Comparison of ENCODE assay signal across 11 cellular contexts in the genomic region with DNA sequence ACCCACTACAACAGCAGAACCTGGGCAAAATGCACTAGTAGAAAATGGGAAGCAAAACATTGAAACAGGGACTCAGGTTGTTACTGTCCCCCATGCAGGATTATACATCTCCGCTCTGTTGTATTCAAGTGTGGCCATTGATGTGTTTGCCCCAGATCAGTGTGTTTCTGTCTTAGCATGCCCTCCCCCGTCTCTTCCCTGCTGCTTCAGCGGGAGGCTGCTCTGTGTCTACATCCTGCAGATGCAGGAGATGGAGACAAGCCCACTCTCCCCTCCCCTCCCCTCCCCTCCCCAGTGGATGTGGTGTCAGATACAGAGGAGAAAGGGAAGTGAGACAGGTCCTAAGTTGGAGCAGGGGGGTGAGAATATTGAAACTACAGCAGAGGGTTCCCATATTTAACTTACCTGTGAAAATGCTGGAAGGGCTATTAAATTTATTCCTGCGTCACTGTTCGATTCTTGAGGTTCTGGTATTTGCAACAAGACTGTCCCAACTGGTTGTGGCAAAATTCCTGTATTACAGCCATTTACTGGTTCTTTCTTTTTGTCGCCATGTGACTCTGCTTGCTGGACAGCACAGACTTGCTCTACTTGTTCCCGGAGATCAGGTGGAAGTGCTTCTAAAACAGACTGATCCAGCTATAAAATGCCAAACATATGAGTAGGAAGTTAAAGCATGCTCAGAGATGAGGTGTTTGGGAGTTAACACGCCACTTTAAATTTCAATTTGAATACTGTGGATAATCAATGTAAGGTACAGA.
DNase-seq lines count a peak whose midpoint lies in the region; ATAC-seq and TF ChIP-seq lines count a peak whose summit lies in the region.
"Had no signal": no experiment of that assay in that cellular context is flagged by ENCODE, and none has a peak within 500 bp of the region (broad histone marks: within the 10 kb centered on the region; RNA-seq: fewer than 3 reads in every experiment).

No MANE protein-coding gene starts in this region.

- H3K9me3 ChIP-seq in smooth muscle cell (replicated peaks; ENCODE audit: low read depth) (no peaks in the 10 kb centered on the region), BE2C (no peaks in the 10 kb centered on the region)

- no peak for TF ChIP-seq CTCF in activated CD8-positive, alpha-beta T cell treated with anti-CD3 and anti-CD28 coated beads for 36 hours (IDR thresholded peaks at IDR 0.05)
- TF ChIP-seq CTCF in WTC11 (IDR thresholded peaks at IDR 0.05) (no peak), smooth muscle cell (IDR thresholded peaks at IDR 0.05; ENCODE audit: borderline replicate concordance, insufficient read depth, poor library complexity, severe bottlenecking) (no peak), BE2C (IDR thresholded peaks at IDR 0.05; ENCODE audit: low read depth, low read length) (no peak)

- no peaks in the 10 kb centered on the region for H4K20me1 ChIP-seq in smooth muscle cell (ENCODE audit: low read depth)

- WGBS in smooth muscle cell (ENCODE audit: low lambda C conversion rate), result 78% methylated on average over 8 of the region's 8 CpGs

- H3K4me1 ChIP-seq in smooth muscle cell (ENCODE audit: low read depth), result no peaks in the 10 kb centered on the region
- no peaks in the 10 kb centered on the region for H3K4me1 ChIP-seq in BE2C

- no peak overlapping the region for H2AFZ ChIP-seq in smooth muscle cell (ENCODE audit: low read depth)

- peaks cover 22% of the 10 kb centered on the region for H3K4me1 Mint-ChIP-seq in activated CD8-positive, alpha-beta T cell treated with anti-CD3 and anti-CD28 coated beads for 36 hours (ENCODE audit: low read depth)
- H3K4me1 Mint-ChIP-seq in activated CD8-positive, alpha-beta T cell treated with anti-CD3 and anti-CD28 coated beads, Interleukin-2, amount 10 ng/mL, durations not matched to agents 7 days and 5 days (ENCODE audit: low read depth), result peaks cover 12% of the 10 kb centered on the region
- peaks cover 25% of the 10 kb centered on the region for H3K4me1 Mint-ChIP-seq in WTC11

- no peak for ATAC-seq in activated CD8-positive, alpha-beta T cell treated with anti-CD3 and anti-CD28 coated beads for 36 hours
- ATAC-seq in activated CD8-positive, alpha-beta T cell treated with anti-CD3 and anti-CD28 coated beads, Interleukin-2, amount 10 ng/mL, durations not matched to agents 7 days and 5 days, result no peak
- peak; percentile 80 for ATAC-seq in WTC11
- ATAC-seq in left ventricle myocardium superior, result peak; percentile 39

- no peaks in the 10 kb centered on the region for H3K79me2 ChIP-seq in smooth muscle cell (ENCODE audit: low read depth)

- no peaks in the 10 kb centered on the region for H3K9me3 Mint-ChIP-seq in activated CD8-positive, alpha-beta T cell treated with anti-CD3 and anti-CD28 coated beads for 36 hours
- H3K9me3 Mint-ChIP-seq in activated CD8-positive, alpha-beta T cell treated with anti-CD3 and anti-CD28 coated beads, Interleukin-2, amount 10 ng/mL, durations not matched to agents 7 days and 5 days (ENCODE audit: insufficient read depth), result no peaks in the 10 kb centered on the region
- H3K9me3 Mint-ChIP-seq in WTC11, result no peaks in the 10 kb centered on the region

- peak overlapping the region; percentile 68 for H3K27ac Mint-ChIP-seq in activated CD8-positive, alpha-beta T cell treated with anti-CD3 and anti-CD28 coated beads for 36 hours
- H3K27ac Mint-ChIP-seq in activated CD8-positive, alpha-beta T cell treated with anti-CD3 and anti-CD28 coated beads, Interleukin-2, amount 10 ng/mL, durations not matched to agents 7 days and 5 days, result no peak overlapping the region
- H3K27ac Mint-ChIP-seq in WTC11, result peak overlapping the region; percentile 81

- no peaks in the 10 kb centered on the region for H3F3A ChIP-seq in smooth muscle cell (ENCODE audit: low read depth)

- peaks cover 48% of the 10 kb centered on the region for H3K36me3 Mint-ChIP-seq in activated CD8-positive, alpha-beta T cell treated with anti-CD3 and anti-CD28 coated beads for 36 hours (ENCODE audit: low read depth)
- H3K36me3 Mint-ChIP-seq in activated CD8-positive, alpha-beta T cell treated with anti-CD3 and anti-CD28 coated beads, Interleukin-2, amount 10 ng/mL, durations not matched to agents 7 days and 5 days (ENCODE audit: low read depth), result peaks cover 61% of the 10 kb centered on the region
- peaks cover 54% of the 10 kb centered on the region for H3K36me3 Mint-ChIP-seq in WTC11

- intact Hi-C loops in activated CD8-positive, alpha-beta T cell treated with anti-CD3 and anti-CD28 coated beads for 36 hours (cut with micrococcal nuclease), result no loop called here
- intact Hi-C loops in left ventricle myocardium superior (cut with micrococcal nuclease), result no loop called here

- POLR2A ChIA-PET in activated CD8-positive, alpha-beta T cell treated with anti-CD3 and anti-CD28 coated beads for 36 hours (lab: Charles Lee), result interaction anchor here (1.7 kb wide), 1 partner anchor 11 kb away, joined by 4 read pairs; no protein-coding TSS in a partner anchor
- POLR2A ChIA-PET in activated CD8-positive, alpha-beta T cell treated with anti-CD3 and anti-CD28 coated beads, Interleukin-2, amount 10 ng/mL, durations not matched to agents 7 days and 5 days (lab: Charles Lee), result no interaction called here
- POLR2A ChIA-PET in WTC11 (lab: Charles Lee), result no interaction called here

- H3K4me3 Mint-ChIP-seq in activated CD8-positive, alpha-beta T cell treated with anti-CD3 and anti-CD28 coated beads for 36 hours, result no peak overlapping the region
- no peak overlapping the region for H3K4me3 Mint-ChIP-seq in activated CD8-positive, alpha-beta T cell treated with anti-CD3 and anti-CD28 coated beads, Interleukin-2, amount 10 ng/mL, durations not matched to agents 7 days and 5 days
- no peak overlapping the region for H3K4me3 Mint-ChIP-seq in WTC11

- H3K4me2 ChIP-seq in smooth muscle cell, result no peak overlapping the region

- H3K27ac ChIP-seq in smooth muscle cell (ENCODE audit: low read depth), result peak overlapping the region; percentile 74

- no peak for DNase-seq in activated CD8-positive, alpha-beta T cell treated with anti-CD3 and anti-CD28 coated beads for 36 hours
- DNase-seq in activated CD8-positive, alpha-beta T cell treated with anti-CD3 and anti-CD28 coated beads, Interleukin-2, amount 10 ng/mL, durations not matched to agents 7 days and 5 days, result no peak
- DNase-seq in WTC11 (ENCODE audit: low spot score) (peak; percentile 18), left ventricle myocardium superior (no peak), smooth muscle cell (lab: John Stamatoyannopoulos, UW; ENCODE audit: unreplicated experiment) (no peak), BE2C (no peak), pons (ENCODE audit: low spot score) (no peak), DMS53 treated with DMSO at 0.1 percent for 48 hours (lab: John Stamatoyannopoulos, UW; ENCODE audit: unreplicated experiment) (no peak)
- DNase-seq: activated CD4-positive, alpha-beta T cell treated with anti-CD3 and anti-CD28 coated beads, Interleukin-2, amount 50 U/mL, for 4 hours; NCI-H510A; SHP77 treated with DMSO at 0.1 percent for 48 hours had no signal

- H3K27me3 ChIP-seq in smooth muscle cell (ENCODE audit: low read depth), result no peaks in the 10 kb centered on the region
- no peaks in the 10 kb centered on the region for H3K27me3 ChIP-seq in BE2C

- no peaks in the 10 kb centered on the region for H3K27me3 Mint-ChIP-seq in activated CD8-positive, alpha-beta T cell treated with anti-CD3 and anti-CD28 coated beads for 36 hours
- H3K27me3 Mint-ChIP-seq in activated CD8-positive, alpha-beta T cell treated with anti-CD3 and anti-CD28 coated beads, Interleukin-2, amount 10 ng/mL, durations not matched to agents 7 days and 5 days (ENCODE audit: low read depth), result no peaks in the 10 kb centered on the region
- H3K27me3 Mint-ChIP-seq in WTC11 (ENCODE audit: low read depth), result no peaks in the 10 kb centered on the region

- CTCF ChIA-PET in activated CD8-positive, alpha-beta T cell treated with anti-CD3 and anti-CD28 coated beads for 36 hours (lab: Charles Lee), result interaction anchor here (0.7 kb wide), 1 partner anchor 66 kb away, joined by 5 read pairs; no protein-coding TSS in a partner anchor
- CTCF ChIA-PET in activated CD8-positive, alpha-beta T cell treated with anti-CD3 and anti-CD28 coated beads, Interleukin-2, amount 10 ng/mL, durations not matched to agents 7 days and 5 days (lab: Charles Lee), result interaction anchor here (0.7 to 2.0 kb wide), 3 partner anchors 10 to 86 kb away, joined by 3 to 6 read pairs (median 3); a partner anchor contains a TSS
- CTCF ChIA-PET in WTC11 (lab: Charles Lee), result interaction anchor here (0.5 to 1.6 kb wide), 15 partner anchors 17 to 859 kb away, joined by 3 to 9 read pairs (median 3); a partner anchor contains a TSS

- H3K4me3 ChIP-seq in smooth muscle cell (no peak overlapping the region), BE2C (ENCODE audit: low read depth, low read length) (no peak overlapping the region)

- H3K36me3 ChIP-seq in smooth muscle cell (ENCODE audit: low read depth), result peaks cover 20% of the 10 kb centered on the region
- H3K36me3 ChIP-seq in BE2C, result peaks cover 27% of the 10 kb centered on the region

- H3K9ac ChIP-seq in smooth muscle cell (ENCODE audit: low read depth), result no peak overlapping the region

TF ChIP-seq in WTC11, 78 proteins besides CTCF, POLR2A, EP300 and RAD21 (continues in another document):
- TF ChIP-seq NR2C2 (CRISPR knock-in tag; IDR thresholded peaks at IDR 0.05) (no peak), ZNF138 (CRISPR knock-in tag; conservative IDR thresholded peaks at IDR 0.05) (no peak), RORB (CRISPR knock-in tag; IDR thresholded peaks at IDR 0.05) (no peak), SMAD3 (CRISPR knock-in tag; IDR thresholded peaks at IDR 0.05; ENCODE audit: borderline replicate concordance) (no peak), GRHL2 (CRISPR knock-in tag; IDR thresholded peaks at IDR 0.05; ENCODE audit: insufficient replicate concordance, severe bottlenecking) (no peak)
- TF ChIP-seq, protein P1, sequence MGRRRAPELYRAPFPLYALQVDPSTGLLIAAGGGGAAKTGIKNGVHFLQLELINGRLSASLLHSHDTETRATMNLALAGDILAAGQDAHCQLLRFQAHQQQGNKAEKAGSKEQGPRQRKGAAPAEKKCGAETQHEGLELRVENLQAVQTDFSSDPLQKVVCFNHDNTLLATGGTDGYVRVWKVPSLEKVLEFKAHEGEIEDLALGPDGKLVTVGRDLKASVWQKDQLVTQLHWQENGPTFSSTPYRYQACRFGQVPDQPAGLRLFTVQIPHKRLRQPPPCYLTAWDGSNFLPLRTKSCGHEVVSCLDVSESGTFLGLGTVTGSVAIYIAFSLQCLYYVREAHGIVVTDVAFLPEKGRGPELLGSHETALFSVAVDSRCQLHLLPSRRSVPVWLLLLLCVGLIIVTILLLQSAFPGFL (CRISPR knock-in tag; IDR thresholded peaks at IDR 0.05; ENCODE audit: borderline replicate concordance), result no peak

Comparison
In these comparisons a context has a peak if more than half of its experiments do, and no peak if none do; other contexts are left out.
1. ATAC-seq: peak in WTC11 (single experiment) and left ventricle myocardium superior (single experiment); none in activated CD8-positive, alpha-beta T cell treated with anti-CD3 and anti-CD28 coated beads for 36 hours (single experiment) and activated CD8-positive, alpha-beta T cell treated with anti-CD3 and anti-CD28 coated beads, Interleukin-2, amount 10 ng/mL, durations not matched to agents 7 days and 5 days (single experiment).